Comparison of ENCODE assay signal across 14 cellular contexts in genomic region chr4:11546391-11547160, GRCh38.
"Had no signal": no experiment of that assay in that cellular context is flagged by ENCODE, and none has a peak within 500 bp of the region (broad histone marks: within the 10 kb centered on the region; RNA-seq: fewer than 3 reads in every experiment).

No MANE protein-coding gene starts in this region.

- H3K27ac Mint-ChIP-seq: activated CD4-positive, alpha-beta T cell treated with anti-CD3 and anti-CD28 coated beads, Interleukin-2, amount 10 ng/mL, durations not matched to agents 7 days and 5 days; activated naive CD8-positive, alpha-beta T cell treated with anti-CD3 and anti-CD28 coated beads, Interleukin-2, amount 10 ng/mL, durations not matched to agents 7 days and 5 days; brain; effector memory CD8-positive, alpha-beta T cell; natural killer cell; stimulated activated memory B cell treated with anti-CD40 and anti-IgM and Interleukin-4, amounts not matched to agents 10 μg/mL and 1 μg/mL and 100 μg/mL, for 72 hours; T-helper 2 cell treated with Interferon-gamma antibody and Interleukin-4, amounts not matched to agents 5 μg/mL and 100 μg/mL, for 36 hours had no signal

- H3K27me3 Mint-ChIP-seq: activated CD4-positive, alpha-beta T cell treated with anti-CD3 and anti-CD28 coated beads, Interleukin-2, amount 10 ng/mL, durations not matched to agents 7 days and 5 days; brain; stimulated activated memory B cell treated with anti-CD40 and anti-IgM and Interleukin-4, amounts not matched to agents 10 μg/mL and 1 μg/mL and 100 μg/mL, for 72 hours had no signal

- ATAC-seq: effector memory CD8-positive, alpha-beta T cell; left ventricle myocardium superior; natural killer cell had no signal

- H3K27ac ChIP-seq: right atrium auricular region had no signal

- H3K9me3 ChIP-seq: right atrium auricular region had no signal

- H3K4me3 Mint-ChIP-seq: activated CD4-positive, alpha-beta T cell treated with anti-CD3 and anti-CD28 coated beads, Interleukin-2, amount 10 ng/mL, durations not matched to agents 7 days and 5 days; activated naive CD8-positive, alpha-beta T cell treated with anti-CD3 and anti-CD28 coated beads, Interleukin-2, amount 10 ng/mL, durations not matched to agents 7 days and 5 days; brain; effector memory CD8-positive, alpha-beta T cell; natural killer cell; stimulated activated memory B cell treated with anti-CD40 and anti-IgM and Interleukin-4, amounts not matched to agents 10 μg/mL and 1 μg/mL and 100 μg/mL, for 72 hours; T-helper 2 cell treated with Interferon-gamma antibody and Interleukin-4, amounts not matched to agents 5 μg/mL and 100 μg/mL, for 36 hours had no signal

- DNase-seq: activated CD4-positive, alpha-beta T cell treated with anti-CD3 and anti-CD28 coated beads, Interleukin-2, amount 10 ng/mL, durations not matched to agents 7 days and 5 days; activated naive CD4-positive, alpha-beta T cell; activated naive CD8-positive, alpha-beta T cell treated with anti-CD3 and anti-CD28 coated beads, Interleukin-2, amount 10 ng/mL, durations not matched to agents 7 days and 5 days; cerebellar nuclear complex; effector memory CD8-positive, alpha-beta T cell; hypothalamus; left ventricle myocardium superior; mesenchymal stem cell; natural killer cell; stimulated activated CD4-positive, alpha-beta T cell treated with anti-CD3 and anti-CD28 coated beads, Interleukin-2, amount 100 ng/mL, for 48 hours had no signal

- H3K4me3 ChIP-seq: right atrium auricular region had no signal

- H3K9me3 Mint-ChIP-seq: activated CD4-positive, alpha-beta T cell treated with anti-CD3 and anti-CD28 coated beads, Interleukin-2, amount 10 ng/mL, durations not matched to agents 7 days and 5 days; activated naive CD8-positive, alpha-beta T cell treated with anti-CD3 and anti-CD28 coated beads, Interleukin-2, amount 10 ng/mL, durations not matched to agents 7 days and 5 days; brain; effector memory CD8-positive, alpha-beta T cell; stimulated activated memory B cell treated with anti-CD40 and anti-IgM and Interleukin-4, amounts not matched to agents 10 μg/mL and 1 μg/mL and 100 μg/mL, for 72 hours; T-helper 2 cell treated with Interferon-gamma antibody and Interleukin-4, amounts not matched to agents 5 μg/mL and 100 μg/mL, for 36 hours had no signal

- H3K27me3 ChIP-seq: right atrium auricular region had no signal

- H3K4me1 Mint-ChIP-seq: activated naive CD8-positive, alpha-beta T cell treated with anti-CD3 and anti-CD28 coated beads, Interleukin-2, amount 10 ng/mL, durations not matched to agents 7 days and 5 days; brain; natural killer cell had no signal

- H3K36me3 ChIP-seq: right atrium auricular region had no signal

- H3K36me3 Mint-ChIP-seq: activated naive CD8-positive, alpha-beta T cell treated with anti-CD3 and anti-CD28 coated beads, Interleukin-2, amount 10 ng/mL, durations not matched to agents 7 days and 5 days; brain; natural killer cell; stimulated activated memory B cell treated with anti-CD40 and anti-IgM and Interleukin-4, amounts not matched to agents 10 μg/mL and 1 μg/mL and 100 μg/mL, for 72 hours had no signal
